Comparison of ENCODE assay signal across 9 cellular contexts in the genomic region with DNA sequence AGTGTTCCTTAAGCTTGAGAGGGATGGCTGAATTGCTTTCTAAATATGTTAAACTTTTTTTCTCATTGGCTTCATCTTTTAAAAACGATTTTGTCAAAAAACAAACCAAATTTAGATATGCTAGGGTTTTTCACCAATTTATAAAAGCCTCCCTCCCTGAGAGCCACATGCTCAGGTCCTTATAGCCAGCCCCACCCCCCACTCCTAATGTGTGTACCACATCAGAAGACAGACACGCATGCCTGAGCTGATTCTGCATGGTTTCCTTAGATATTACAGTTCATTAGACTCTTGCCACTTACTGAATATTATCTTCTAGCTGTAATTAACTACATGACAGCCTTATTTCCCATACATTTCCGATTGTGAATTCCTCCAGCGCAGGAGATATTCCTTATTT. TPM values are rescaled to one million over a fixed set of nuclear protein-coding genes. Genes with fewer than 3 reads are reported as not detected.
DNase-seq lines count a peak whose midpoint lies in the region; ATAC-seq and TF ChIP-seq lines count a peak whose summit lies in the region.
"Had no signal": no experiment of that assay in that cellular context is flagged by ENCODE, and none has a peak within 500 bp of the region (broad histone marks: within the 10 kb centered on the region; RNA-seq: fewer than 3 reads in every experiment).

No MANE protein-coding gene starts in this region.

- intact Hi-C loops in A673 (cut with micrococcal nuclease; ENCODE audit: unreplicated experiment): loop anchor here (5.0 kb wide), 2 partner anchors 72 to 182 kb away; a partner anchor contains a TSS
- intact Hi-C loops in ovary (cut with DNase I): no loop called here

- H3K27ac ChIP-seq in A673 (ENCODE audit: low read depth, low read length, poor library complexity, severe bottlenecking): peak overlapping the region; percentile 97
- peak overlapping the region in 1 of 2 donors; percentile 100 for H3K27ac ChIP-seq in ovary

- H3K36me3 ChIP-seq in A673 (ENCODE audit: insufficient read depth, low read length, poor library complexity, severe bottlenecking) (no peaks in the 10 kb centered on the region), endocrine pancreas (ENCODE audit: control insufficient read depth, insufficient read depth, low read length) (no peaks in the 10 kb centered on the region), ovary (no peaks in the 10 kb centered on the region)
- H3K36me3 ChIP-seq: neutrophil had no signal

- no peak for TF ChIP-seq POLR2A in ovary (IDR thresholded peaks at IDR 0.05)

- DNase-seq in A673 (ENCODE audit: low spot score) (peak; percentile 61), HFFc6 (no peak), WTC11 (ENCODE audit: low spot score) (no peak), ovary (no peak), SKM-1 (lab: John Stamatoyannopoulos, UW; ENCODE audit: unreplicated experiment) (no peak), cerebellar cortex (ENCODE audit: low spot score) (no peak)

- H3K4me1 ChIP-seq in A673 (ENCODE audit: insufficient read depth, low read length, poor library complexity, severe bottlenecking) (peaks cover 55% of the 10 kb centered on the region), endocrine pancreas (ENCODE audit: control insufficient read depth, insufficient read depth, low read length) (no peaks in the 10 kb centered on the region), ovary (ENCODE audit: insufficient read depth) (peaks cover 14% of the 10 kb centered on the region)

- WGBS in ovary, 3 donors: 10 to 14% (median 11%) methylated on average over 4 of the region's 4 CpGs

- no peaks in the 10 kb centered on the region for H3K9me3 ChIP-seq in A673 (ENCODE audit: low read depth, low read length, poor library complexity, severe bottlenecking)
- H3K9me3 ChIP-seq in endocrine pancreas (ENCODE audit: control insufficient read depth, low read length): no peaks in the 10 kb centered on the region
- no peaks in the 10 kb centered on the region for H3K9me3 ChIP-seq in ovary
- H3K9me3 ChIP-seq: neutrophil had no signal

- H3K9me3 Mint-ChIP-seq in HFFc6: no peaks in the 10 kb centered on the region
- no peaks in the 10 kb centered on the region for H3K9me3 Mint-ChIP-seq in WTC11

- no peak for TF ChIP-seq EP300 in ovary (IDR thresholded peaks at IDR 0.05)

- POLR2A ChIA-PET in A673 (lab: Charles Lee; ENCODE audit: low non-redundant PET): interaction anchor here (0.7 kb wide), 1 partner anchor 94 kb away, joined by 3 read pairs; no protein-coding TSS in a partner anchor
- POLR2A ChIA-PET in WTC11 (lab: Charles Lee): interaction anchor here (0.5 kb wide), 1 partner anchor 10 kb away, joined by 3 read pairs; no protein-coding TSS in a partner anchor

- H3K4me3 Mint-ChIP-seq in HFFc6: peak overlapping the region; percentile 92
- H3K4me3 Mint-ChIP-seq in WTC11: peak overlapping the region; percentile 91

- peaks cover 4% of the 10 kb centered on the region; the same call in 1 of the 2 replicates for H3K36me3 Mint-ChIP-seq in HFFc6 (ENCODE audit: low read depth)
- H3K36me3 Mint-ChIP-seq in WTC11: no peaks in the 10 kb centered on the region

- H3K4me3 ChIP-seq in A673 (ENCODE audit: low read depth, low read length, poor library complexity, severe bottlenecking) (peak overlapping the region; percentile 89), endocrine pancreas (ENCODE audit: control insufficient read depth, insufficient read depth, low read length) (peak overlapping the region; percentile 95), ovary (peak overlapping the region; percentile 73)

- peak overlapping the region; percentile 84 for H3K27ac Mint-ChIP-seq in HFFc6
- H3K27ac Mint-ChIP-seq in WTC11: peak overlapping the region; percentile 99

- no peak overlapping the region for H3K9ac ChIP-seq in endocrine pancreas (ENCODE audit: control insufficient read depth, insufficient read depth, low read length)

- H3K4me1 Mint-ChIP-seq in HFFc6 (ENCODE audit: low read depth): peaks cover 65% of the 10 kb centered on the region
- peaks cover 71% of the 10 kb centered on the region for H3K4me1 Mint-ChIP-seq in WTC11

- BruUV-seq in A673 (replicated peaks; lab: Mats Ljungman, UMichigan): no TSS peak

- H3K27me3 ChIP-seq in A673 (replicated peaks; ENCODE audit: insufficient read depth, low read depth, low read length, poor library complexity): no peaks in the 10 kb centered on the region
- no peaks in the 10 kb centered on the region for H3K27me3 ChIP-seq in endocrine pancreas (ENCODE audit: control insufficient read depth, insufficient read depth, low read length)
- no peaks in the 10 kb centered on the region for H3K27me3 ChIP-seq in ovary

- ATAC-seq in WTC11: no peak
- ATAC-seq in HG02973 (IDR thresholded peaks at IDR 0.05; ENCODE audit: unreplicated experiment): no peak

- H3K27me3 Mint-ChIP-seq in HFFc6 (ENCODE audit: insufficient read depth): no peaks in the 10 kb centered on the region; the same call in 1 of the 2 replicates
- no peaks in the 10 kb centered on the region for H3K27me3 Mint-ChIP-seq in WTC11 (ENCODE audit: low read depth)

- CTCF ChIA-PET in A673 (lab: Charles Lee): no interaction called here
- CTCF ChIA-PET in WTC11 (lab: Charles Lee): interaction anchor here (0.9 to 2.5 kb wide), 2 partner anchors 46 to 125 kb away, joined by 3 to 7 read pairs; no protein-coding TSS in a partner anchor

- TF ChIP-seq CTCF in A673 (conservative IDR thresholded peaks at IDR 0.05; ENCODE audit: low read depth, low read length) (no peak), HFFc6 (IDR thresholded peaks at IDR 0.05) (no peak), WTC11 (IDR thresholded peaks at IDR 0.05) (no peak), ovary (IDR thresholded peaks at IDR 0.05) (no peak)

TF ChIP-seq in WTC11, 78 proteins besides CTCF, POLR2A, EP300 and RAD21 (continues in another document):
- TF ChIP-seq SOX15 (CRISPR knock-in tag; IDR thresholded peaks at IDR 0.05) (no peak), FOXJ3 (CRISPR knock-in tag; IDR thresholded peaks at IDR 0.05; ENCODE audit: borderline replicate concordance) (no peak), HMGA2 (CRISPR knock-in tag; IDR thresholded peaks at IDR 0.05) (no peak), ZNF121 (CRISPR knock-in tag; IDR thresholded peaks at IDR 0.05) (no peak)
- TF ChIP-seq, protein P1, sequence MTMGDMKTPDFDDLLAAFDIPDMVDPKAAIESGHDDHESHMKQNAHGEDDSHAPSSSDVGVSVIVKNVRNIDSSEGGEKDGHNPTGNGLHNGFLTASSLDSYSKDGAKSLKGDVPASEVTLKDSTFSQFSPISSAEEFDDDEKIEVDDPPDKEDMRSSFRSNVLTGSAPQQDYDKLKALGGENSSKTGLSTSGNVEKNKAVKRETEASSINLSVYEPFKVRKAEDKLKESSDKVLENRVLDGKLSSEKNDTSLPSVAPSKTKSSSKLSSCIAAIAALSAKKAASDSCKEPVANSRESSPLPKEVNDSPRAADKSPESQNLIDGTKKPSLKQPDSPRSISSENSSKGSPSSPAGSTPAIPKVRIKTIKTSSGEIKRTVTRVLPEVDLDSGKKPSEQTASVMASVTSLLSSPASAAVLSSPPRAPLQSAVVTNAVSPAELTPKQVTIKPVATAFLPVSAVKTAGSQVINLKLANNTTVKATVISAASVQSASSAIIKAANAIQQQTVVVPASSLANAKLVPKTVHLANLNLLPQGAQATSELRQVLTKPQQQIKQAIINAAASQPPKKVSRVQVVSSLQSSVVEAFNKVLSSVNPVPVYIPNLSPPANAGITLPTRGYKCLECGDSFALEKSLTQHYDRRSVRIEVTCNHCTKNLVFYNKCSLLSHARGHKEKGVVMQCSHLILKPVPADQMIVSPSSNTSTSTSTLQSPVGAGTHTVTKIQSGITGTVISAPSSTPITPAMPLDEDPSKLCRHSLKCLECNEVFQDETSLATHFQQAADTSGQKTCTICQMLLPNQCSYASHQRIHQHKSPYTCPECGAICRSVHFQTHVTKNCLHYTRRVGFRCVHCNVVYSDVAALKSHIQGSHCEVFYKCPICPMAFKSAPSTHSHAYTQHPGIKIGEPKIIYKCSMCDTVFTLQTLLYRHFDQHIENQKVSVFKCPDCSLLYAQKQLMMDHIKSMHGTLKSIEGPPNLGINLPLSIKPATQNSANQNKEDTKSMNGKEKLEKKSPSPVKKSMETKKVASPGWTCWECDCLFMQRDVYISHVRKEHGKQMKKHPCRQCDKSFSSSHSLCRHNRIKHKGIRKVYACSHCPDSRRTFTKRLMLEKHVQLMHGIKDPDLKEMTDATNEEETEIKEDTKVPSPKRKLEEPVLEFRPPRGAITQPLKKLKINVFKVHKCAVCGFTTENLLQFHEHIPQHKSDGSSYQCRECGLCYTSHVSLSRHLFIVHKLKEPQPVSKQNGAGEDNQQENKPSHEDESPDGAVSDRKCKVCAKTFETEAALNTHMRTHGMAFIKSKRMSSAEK (CRISPR knock-in tag; IDR thresholded peaks at IDR 0.05; ENCODE audit: borderline replicate concordance): no peak

RNA-seq across cellular contexts. Expression of a gene that starts 2.0 kb away (rescaled TPM):
- total RNA-seq in A673 (2021): 75.5 and 75.7 TPM in 2 replicates
- 10 to 100 TPM; 42.9 to 50.9 (median 49.2) TPM for total RNA-seq in HFFc6 (2021; fragmentation: NEBNext Ultra II Directional; extraction: Animal tissue kit (Norgen Biotek cat#: 25700))
- 50.5 to 54.1 TPM (median 53.3 TPM) in 3 replicates for total RNA-seq in WTC11 (2021)
- 10 to 100 TPM; 35.7 to 51.3 (median 40.2) TPM for total RNA-seq in ovary
- 10 to 100 TPM; 31.9 to 50.2 TPM for polyA plus RNA-seq in ovary
